8 cellular contexts compared by ENCODE assay signal in genomic region chr10:13298748-13299436, GRCh38. TPM values are rescaled to one million over a fixed set of nuclear protein-coding genes. Genes with fewer than 3 reads are reported as not detected.
A peak's percentile ranks its signal among the peaks of the same experiment; 100 is the strongest.
DNase-seq lines count a peak whose midpoint lies in the region; ATAC-seq and TF ChIP-seq lines count a peak whose summit lies in the region.

No MANE protein-coding gene starts in this region.

- POLR2A ChIA-PET in OCI-LY7 (lab: Charles Lee) = interaction anchor here (0.6 to 2.3 kb wide), 3 partner anchors 10 to 27 kb away, joined by 3 to 6 read pairs (median 4); no protein-coding TSS in a partner anchor

- no peaks in the 10 kb centered on the region for H3K9me2 ChIP-seq in OCI-LY7 (ENCODE audit: insufficient read depth, low read length)

- H4K20me1 ChIP-seq in OCI-LY7 (ENCODE audit: insufficient read depth, low read length) = no peaks in the 10 kb centered on the region

- peak overlapping the region; percentile 79 for H3K4me2 ChIP-seq in OCI-LY7 (ENCODE audit: low read length)
- peak overlapping the region; percentile 82 for H3K4me2 ChIP-seq in parathyroid adenoma (ENCODE audit: low read length)

- H3K4me1 ChIP-seq in OCI-LY7 (ENCODE audit: insufficient read depth, low read length, poor library complexity, severe bottlenecking) (peaks cover 18% of the 10 kb centered on the region), parathyroid adenoma (peaks cover 4% of the 10 kb centered on the region)

- DNase-seq in DMS114 treated with DMSO at 0.1 percent for 48 hours (lab: John Stamatoyannopoulos, UW; ENCODE audit: unreplicated experiment) (peak; percentile 40), OCI-LY7 (ENCODE audit: low spot score) (no peak), epithelial cell of prostate (ENCODE audit: low read depth, low spot score) (no peak), GM19238 (ENCODE audit: insufficient read length, low spot score) (no peak), DMS53 treated with DMSO at 0.1 percent for 48 hours (lab: John Stamatoyannopoulos, UW; ENCODE audit: unreplicated experiment) (no peak)

- H3K79me2 ChIP-seq in OCI-LY7 (ENCODE audit: insufficient read depth, low read depth, low read length) = no peaks in the 10 kb centered on the region
- no peaks in the 10 kb centered on the region for H3K79me2 ChIP-seq in parathyroid adenoma

- intact Hi-C loops in OCI-LY7 (cut with micrococcal nuclease; ENCODE audit: unreplicated experiment) = no loop called here

- BruUV-seq in OCI-LY7 (replicated peaks; lab: Mats Ljungman, UMichigan) = no TSS peak

- peak overlapping the region; percentile 96 for H3K9ac ChIP-seq in parathyroid adenoma

- peak overlapping the region; percentile 79; the same call in 1 of the 2 replicates for H2AFZ ChIP-seq in OCI-LY7 (ENCODE audit: low read length)
- H2AFZ ChIP-seq in parathyroid adenoma = peak overlapping the region; percentile 95

- CTCF ChIA-PET in OCI-LY7 (lab: Charles Lee; ENCODE audit: unreplicated experiment) = interaction anchor here (0.6 kb wide), 1 partner anchor 41 kb away, joined by 3 read pairs; no protein-coding TSS in a partner anchor

- no peaks in the 10 kb centered on the region for H3K27me3 ChIP-seq in parathyroid adenoma (ENCODE audit: control insufficient read depth, insufficient read depth, low read length)

- H3K4me3 ChIP-seq in OCI-LY7 (ENCODE audit: low read depth, low read length, poor library complexity, severe bottlenecking) (peak overlapping the region; percentile 71), parathyroid adenoma (ENCODE audit: low read depth, low read length) (peak overlapping the region; percentile 68)

- H3K27ac ChIP-seq in OCI-LY7 (ENCODE audit: low read depth, low read length, poor library complexity, severe bottlenecking) (no peak overlapping the region), epithelial cell of prostate (peak overlapping the region; percentile 39), parathyroid adenoma (peak overlapping the region; percentile 97)

- no peaks in the 10 kb centered on the region for H3K36me3 ChIP-seq in OCI-LY7 (ENCODE audit: insufficient read depth, low read length)
- peaks cover 3% of the 10 kb centered on the region for H3K36me3 ChIP-seq in parathyroid adenoma (ENCODE audit: control insufficient read depth, insufficient read depth, low read length)

- ATAC-seq in HG02623 (IDR thresholded peaks at IDR 0.05; ENCODE audit: unreplicated experiment) (no peak), HG03521 (IDR thresholded peaks at IDR 0.05; ENCODE audit: unreplicated experiment) (no peak)

- no peak for TF ChIP-seq CTCF in OCI-LY7 (conservative IDR thresholded peaks at IDR 0.05; ENCODE audit: low read length)
- no peak for TF ChIP-seq CTCF in parathyroid adenoma (IDR thresholded peaks at IDR 0.05)

- no peaks in the 10 kb centered on the region for H3K9me3 ChIP-seq in OCI-LY7 (ENCODE audit: low read length)
- no peaks in the 10 kb centered on the region for H3K9me3 ChIP-seq in parathyroid adenoma (ENCODE audit: control insufficient read depth, low read length)

RNA-seq across cellular contexts. Expression of gene PHYH, which starts 1.0 kb away (rescaled TPM):
- 6.9 and 7.4 TPM in 2 replicates for total RNA-seq in OCI-LY7 (2014; rRNA removed; shearing (Covaris generic))
- 15.1 and 17.8 TPM in 2 replicates for total RNA-seq in OCI-LY7 (2022)

RNA-seq across cellular contexts. Expression of gene SEPHS1, which starts 49.2 kb away (rescaled TPM):
- total RNA-seq in OCI-LY7 (2014; rRNA removed; shearing (Covaris generic)) = 72.7 and 115 TPM in 2 replicates
- 113 and 127 TPM in 2 replicates for total RNA-seq in OCI-LY7 (2022)
